Comparison of ENCODE assay signal across 8 cellular contexts in genomic region chr13:114064516-114065140, GRCh38.
DNase-seq lines count a peak whose midpoint lies in the region; ATAC-seq, FAIRE-seq and TF ChIP-seq lines count a peak whose summit lies in the region.

No MANE protein-coding gene starts in this region.

- H3K9me3 ChIP-seq in PC-9 (ENCODE audit: insufficient read depth, low read depth) (no peaks in the 10 kb centered on the region), ectodermal cell (ENCODE audit: control insufficient read depth, low read length) (no peaks in the 10 kb centered on the region), muscle layer of colon (ENCODE audit: low read length) (no peaks in the 10 kb centered on the region), aorta (ENCODE audit: control insufficient read depth, low read length) (no peaks in the 10 kb centered on the region)

- no peak for TF ChIP-seq CTCF in PC-9 (conservative IDR thresholded peaks at IDR 0.05)
- TF ChIP-seq CTCF in GM13976 (IDR thresholded peaks at IDR 0.05; ENCODE audit: borderline replicate concordance, control extremely low read depth, extremely low read depth, insufficient read depth, missing control alignments) = no peak
- TF ChIP-seq CTCF in D721Med (IDR thresholded peaks at IDR 0.05; ENCODE audit: insufficient read depth, missing control alignments) = no peak

- in situ Hi-C loops in GM13976 (cut with MboI; ENCODE audit: low sequenced_read_pairs, unreplicated experiment) = no loop called here

- H3K27ac ChIP-seq in PC-9 (peak overlapping the region; percentile 92), ectodermal cell (ENCODE audit: insufficient read depth, low read depth, low read length, poor library complexity, severe bottlenecking) (peak overlapping the region; percentile 97), muscle layer of colon (ENCODE audit: low read depth, low read length) (peak overlapping the region; percentile 84), aorta (ENCODE audit: low read depth in 1 of 2, low read length in 2 of 2) (peak overlapping the region; percentile 90 to 91)

- DNase-seq in Daoy (ENCODE audit: low read depth) = peak; percentile 27
- DNase-seq in PC-9 = peak in 1 of 2 experiments; percentile 44
- DNase-seq in aorta = peak in 1 of 2 donors; percentile 70
- DNase-seq in NCI-H1694 treated with DMSO at 0.1 percent for 48 hours (lab: John Stamatoyannopoulos, UW) = no peak
- no peak for DNase-seq in GM13976 (ENCODE audit: low spot score)
- no peak for DNase-seq in D721Med (ENCODE audit: insufficient read length, low spot score)

- peak overlapping the region; percentile 62 for H3K9ac ChIP-seq in muscle layer of colon (ENCODE audit: low read length)

- H3K4me2 ChIP-seq in PC-9 = peak overlapping the region; percentile 92

- H3K36me3 ChIP-seq in PC-9 (ENCODE audit: low read depth) (no peaks in the 10 kb centered on the region), ectodermal cell (ENCODE audit: control insufficient read depth, insufficient read depth, low read length) (no peaks in the 10 kb centered on the region), muscle layer of colon (ENCODE audit: insufficient read depth, low read length) (no peaks in the 10 kb centered on the region), aorta (ENCODE audit: control insufficient read depth in 1 of 2, insufficient read depth in 2 of 2, low read length in 1 of 2) (no peaks in the 10 kb centered on the region)

- peak; percentile 33 for ATAC-seq in aorta (ENCODE audit: low FRiP score)

- H3K4me3 ChIP-seq in PC-9 = peak overlapping the region; percentile 53
- no peak overlapping the region for H3K4me3 ChIP-seq in ectodermal cell (ENCODE audit: insufficient read depth, low read depth, low read length)
- peak overlapping the region; percentile 22 to 55 for H3K4me3 ChIP-seq in muscle layer of colon (ENCODE audit: low read depth in 1 of 2, low read length in 2 of 2)
- H3K4me3 ChIP-seq in aorta (ENCODE audit: low read length in 2 of 2) = peak overlapping the region; percentile 2 to 9

- 23 to 25% methylated on average over 17 of the region's 17 CpGs for WGBS in ectodermal cell, 2 experiments
- 3 to 4% methylated on average over 17 of the region's 17 CpGs for WGBS in aorta, 2 donors

- H3K9me2 ChIP-seq in PC-9 (ENCODE audit: insufficient read depth) = no peaks in the 10 kb centered on the region

- no peaks in the 10 kb centered on the region for H3K27me3 ChIP-seq in PC-9 (ENCODE audit: insufficient read depth, low read depth)
- H3K27me3 ChIP-seq in ectodermal cell (ENCODE audit: control insufficient read depth, insufficient read depth, low read length, poor library complexity, severe bottlenecking) = no peaks in the 10 kb centered on the region
- H3K27me3 ChIP-seq in muscle layer of colon (ENCODE audit: control insufficient read depth in 1 of 2, insufficient read depth in 2 of 2, low read length in 2 of 2) = no peaks in the 10 kb centered on the region
- H3K27me3 ChIP-seq in aorta (ENCODE audit: control insufficient read depth in 1 of 2, insufficient read depth in 2 of 2, low read length in 1 of 2) = no peaks in the 10 kb centered on the region

- TSS peak; percentile 99 for BruUV-seq in PC-9 (replicated peaks; lab: Mats Ljungman, UMichigan)

- FAIRE-seq in D721Med (lab: Jason Lieb, UNC) = no peak

- H3F3A ChIP-seq in PC-9 (ENCODE audit: insufficient read depth, low read depth) = peaks cover 26% of the 10 kb centered on the region

- intact Hi-C loops in PC-9 (cut with micrococcal nuclease; ENCODE audit: unreplicated experiment) (loop anchor here (1.0 to 10.0 kb wide), 8 partner anchors 14 to 230 kb away; no protein-coding TSS in a partner anchor), aorta (cut with DNase I) (loop anchor here (2.0 to 5.0 kb wide), 3 partner anchors 34 to 163 kb away; partner anchors contain the start of gene RASA3 (in 1 of the 2))

- H3K4me1 ChIP-seq in PC-9 (replicated peaks; ENCODE audit: insufficient read depth) = peaks cover 61% of the 10 kb centered on the region
- peaks cover 33% of the 10 kb centered on the region for H3K4me1 ChIP-seq in ectodermal cell (ENCODE audit: control insufficient read depth, insufficient read depth, low read length)
- peaks cover 58% of the 10 kb centered on the region for H3K4me1 ChIP-seq in muscle layer of colon (ENCODE audit: insufficient read depth, low read length)
- H3K4me1 ChIP-seq in aorta (ENCODE audit: control insufficient read depth in 1 of 2, insufficient read depth in 2 of 2, low read length in 2 of 2) = no peaks in the 10 kb centered on the region

- peaks cover 18% of the 10 kb centered on the region for H3K79me2 ChIP-seq in PC-9 (ENCODE audit: low read depth)

- CTCF ChIA-PET in PC-9 (lab: Charles Lee) = interaction anchor here (1.1 kb wide), 1 partner anchor 84 kb away, joined by 4 read pairs; no protein-coding TSS in a partner anchor

- peak overlapping the region; percentile 61 for H2AFZ ChIP-seq in PC-9

- POLR2A ChIA-PET in PC-9 (lab: Charles Lee; ENCODE audit: unreplicated experiment) = interaction anchor here (0.6 to 0.7 kb wide), 2 partner anchors 148 to 203 kb away, joined by 3 to 6 read pairs; no protein-coding TSS in a partner anchor

- H4K20me1 ChIP-seq in PC-9 (ENCODE audit: insufficient read depth) = no peaks in the 10 kb centered on the region
